Comparison of ENCODE assay signal across 17 cellular contexts in the genomic region with DNA sequence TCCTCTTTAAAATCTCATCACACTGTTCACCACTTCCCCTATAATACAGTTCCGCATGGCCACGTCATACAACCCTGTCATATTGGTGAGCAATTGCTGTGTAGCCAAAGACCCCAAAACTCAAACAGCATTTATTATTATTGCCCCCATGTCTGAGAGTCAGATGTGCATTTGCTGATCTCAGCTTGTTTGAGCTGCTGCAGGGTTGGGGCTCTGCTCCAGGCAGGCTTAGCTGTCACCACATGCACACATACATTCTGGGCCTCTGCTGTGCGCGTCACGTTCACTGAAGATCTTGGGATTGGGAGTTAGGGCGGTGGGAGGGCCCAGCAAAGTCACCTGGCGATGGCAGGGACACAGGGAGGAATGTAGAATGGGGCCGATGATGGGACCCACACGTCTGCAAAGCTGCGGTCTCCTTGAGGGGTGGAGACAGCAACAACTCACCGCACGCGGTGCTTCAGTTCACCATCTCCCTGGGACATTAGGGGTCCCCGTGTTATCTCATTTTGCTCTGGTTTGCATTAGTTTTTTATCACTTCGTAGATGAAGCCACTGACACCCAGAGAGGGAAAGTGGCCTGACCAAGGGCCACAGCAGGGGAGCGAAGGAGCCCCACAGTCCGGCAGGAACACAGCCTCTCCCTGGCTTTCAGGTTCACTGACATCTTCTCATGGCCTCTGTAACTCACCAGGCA. TPM values are rescaled to one million over a fixed set of nuclear protein-coding genes. Genes with fewer than 3 reads are reported as not detected.
DNase-seq lines count a peak whose midpoint lies in the region; ATAC-seq and TF ChIP-seq lines count a peak whose summit lies in the region.
"Had no signal": no experiment of that assay in that cellular context is flagged by ENCODE, and none has a peak within 500 bp of the region (broad histone marks: within the 10 kb centered on the region; RNA-seq: fewer than 3 reads in every experiment).

No MANE protein-coding gene starts in this region.

- peak overlapping the region; percentile 14 for H2AK5ac ChIP-seq in neuronal stem cell (ENCODE audit: low read depth, low read length)

- H3K27ac ChIP-seq in RWPE2 (ENCODE audit: poor library complexity, severe bottlenecking) (no peak overlapping the region), neuronal stem cell (replicated peaks; ENCODE audit: low read length) (no peak overlapping the region)
- H3K27ac ChIP-seq: PC-9, SJSA1 had no signal

- WGBS in neuronal stem cell (ENCODE audit: extremely low coverage in 2 of 2, insufficient read length in 2 of 2, insufficient replicate concordance in 1 of 2), 2 donors: no CpG with 5 or more reads among the region's 17 CpGs

- no peak overlapping the region for H3K4ac ChIP-seq in neuronal stem cell (ENCODE audit: low read length)

- in situ Hi-C loops in G401 (cut with HindIII; ENCODE audit: low sequenced_read_pairs): no loop called here

- H3K23ac ChIP-seq in neuronal stem cell (ENCODE audit: low read depth, low read length, poor library complexity): no peak overlapping the region

- H3K79me1 ChIP-seq in neuronal stem cell (ENCODE audit: low read depth, low read length): peaks cover 2% of the 10 kb centered on the region

- H3K4me2 ChIP-seq in neuronal stem cell (ENCODE audit: insufficient read depth, low read length, poor library complexity, severe bottlenecking): no peak overlapping the region
- H3K4me2 ChIP-seq: PC-9 had no signal

- peak; percentile 0 for DNase-seq in activated CD8-positive, alpha-beta memory T cell treated with anti-CD3 and anti-CD28 coated beads, Interleukin-2, amount 50 U/mL, for 4 hours
- DNase-seq in activated CD8-positive, alpha-beta memory T cell treated with anti-CD3 and anti-CD28 coated beads, Interleukin-2, amount 50 U/mL, for 48 hours: no peak
- DNase-seq in RWPE2 (ENCODE audit: low spot score) (peak; percentile 23), neuronal stem cell (ENCODE audit: low spot score) (no peak), NCI-H1694 (lab: John Stamatoyannopoulos, UW) (no peak), KG1 (lab: John Stamatoyannopoulos, UW) (no peak), G401 (ENCODE audit: low spot score) (no peak)
- DNase-seq: CD8-positive, alpha-beta memory T cell; NCI-H1092 treated with DMSO at 0.1 percent for 48 hours; NCI-H510A treated with DMSO at 0.1 percent for 48 hours; NCI-H774; PC-9 had no signal

- H2BK12ac ChIP-seq in neuronal stem cell (ENCODE audit: low read length): no peak overlapping the region

- no peak overlapping the region for H2BK120ac ChIP-seq in neuronal stem cell (ENCODE audit: low read depth, low read length)

- H2AFZ ChIP-seq in neuronal stem cell (ENCODE audit: low read length): no peak overlapping the region
- H2AFZ ChIP-seq: PC-9 had no signal

- no peak for ATAC-seq in RWPE2 (ENCODE audit: low read depth)

- no peaks in the 10 kb centered on the region for H3K9me3 ChIP-seq in RWPE2 (ENCODE audit: severe bottlenecking)
- no peaks in the 10 kb centered on the region for H3K9me3 ChIP-seq in neuronal stem cell (replicated peaks in 1 of 2; ENCODE audit: control insufficient read depth in 2 of 2, insufficient read depth in 1 of 2, low read depth in 1 of 2, low read length in 2 of 2)
- H3K9me3 ChIP-seq: SJSA1 had no signal

- H3K18ac ChIP-seq in neuronal stem cell (ENCODE audit: low read length): peak overlapping the region; percentile 62

- H2BK5ac ChIP-seq in neuronal stem cell (ENCODE audit: low read length): no peak overlapping the region

- TF ChIP-seq CTCF in RWPE2 (IDR thresholded peaks at IDR 0.05; ENCODE audit: poor library complexity, severe bottlenecking): no peak

- no peaks in the 10 kb centered on the region for H3K27me3 ChIP-seq in RWPE2 (ENCODE audit: insufficient read depth, poor library complexity, severe bottlenecking)
- H3K27me3 ChIP-seq in neuronal stem cell (ENCODE audit: control insufficient read depth in 3 of 3, insufficient read depth in 3 of 3, low read depth in 1 of 3, low read length in 3 of 3): no peaks in the 10 kb centered on the region
- H3K27me3 ChIP-seq: SJSA1 had no signal

- no peak overlapping the region for H4K8ac ChIP-seq in neuronal stem cell (ENCODE audit: low read depth, low read length)

- H3K14ac ChIP-seq in neuronal stem cell (ENCODE audit: low read length): peak overlapping the region; percentile 47

- H4K91ac ChIP-seq in neuronal stem cell (ENCODE audit: low read depth, low read length, poor library complexity): no peak overlapping the region

- H3K36me3 ChIP-seq in RWPE2 (ENCODE audit: low read depth): no peaks in the 10 kb centered on the region
- no peaks in the 10 kb centered on the region for H3K36me3 ChIP-seq in neuronal stem cell (replicated peaks in 1 of 2; ENCODE audit: control insufficient read depth in 2 of 2, insufficient read depth in 2 of 2, low read length in 2 of 2)
- H3K36me3 ChIP-seq: SJSA1 had no signal

- H3K4me3 ChIP-seq in RWPE2 (ENCODE audit: severe bottlenecking): no peak overlapping the region
- H3K4me3 ChIP-seq in neuronal stem cell (ENCODE audit: low read length in 2 of 2): no peak overlapping the region
- H3K4me3 ChIP-seq: PC-9, SJSA1 had no signal

- H3K4me1 ChIP-seq in RWPE2 (ENCODE audit: insufficient read depth, poor library complexity, severe bottlenecking): no peaks in the 10 kb centered on the region
- peaks cover 0 to 4% of the 10 kb centered on the region in 2 donors for H3K4me1 ChIP-seq in neuronal stem cell (ENCODE audit: control insufficient read depth in 2 of 2, insufficient read depth in 1 of 2, low read depth in 1 of 2, low read length in 2 of 2)
- H3K4me1 ChIP-seq: SJSA1 had no signal

- H2BK15ac ChIP-seq in neuronal stem cell (ENCODE audit: low read length): no peak overlapping the region

- no peak overlapping the region for H3K9ac ChIP-seq in neuronal stem cell (ENCODE audit: low read depth, low read length, poor library complexity)

RNA-seq across cellular contexts. Expression of a gene that starts 37.0 kb away (rescaled TPM):
- polyA plus RNA-seq in neuronal stem cell (2013, experiment 1 of 2): under 0.01 TPM
- 0.01 TPM for polyA plus RNA-seq in neuronal stem cell (2013, experiment 2 of 2)
- not detected in 2 replicates for total RNA-seq in G401 (2014; rRNA removed; shearing (Covaris generic))
- total RNA-seq: A172, LHCN-M2, SJSA1 had no signal
- polyA plus RNA-seq: BJ, IgD-negative memory B cell had no signal

Comparison
In these comparisons a context has a peak if more than half of its experiments do, and no peak if none do; other contexts are left out.
1. DNase-seq: peak in activated CD8-positive, alpha-beta memory T cell treated with anti-CD3 and anti-CD28 coated beads, Interleukin-2, amount 50 U/mL, for 4 hours (single experiment) and RWPE2 (single experiment); none in activated CD8-positive, alpha-beta memory T cell treated with anti-CD3 and anti-CD28 coated beads, Interleukin-2, amount 50 U/mL, for 48 hours (single experiment), neuronal stem cell (single experiment), NCI-H1694 (single experiment), KG1 (single experiment) and G401 (single experiment).